9 cellular contexts compared by ENCODE assay signal in genomic region chr4:55183926-55184599, GRCh38. TPM values are rescaled to one million over a fixed set of nuclear protein-coding genes. Genes with fewer than 3 reads are reported as not detected.
A peak's percentile ranks its signal among the peaks of the same experiment; 100 is the strongest.
DNase-seq lines count a peak whose midpoint lies in the region; ATAC-seq, FAIRE-seq and TF ChIP-seq lines count a peak whose summit lies in the region.
"Had no signal": no experiment of that assay in that cellular context is flagged by ENCODE, and none has a peak within 500 bp of the region (broad histone marks: within the 10 kb centered on the region; RNA-seq: fewer than 3 reads in every experiment).

No MANE protein-coding gene starts in this region.

- TF ChIP-seq CTCF in GM23338 (conservative IDR thresholded peaks at IDR 0.05; ENCODE audit: low read depth in 2 of 2) (no peak), epithelial cell of esophagus (IDR thresholded peaks at IDR 0.05; ENCODE audit: insufficient read depth, low read depth, low read length, missing control alignments) (no peak), osteoblast (IDR thresholded peaks at IDR 0.05; ENCODE audit: extremely low read depth, low read depth, low read length) (no peak), tibial artery (IDR thresholded peaks at IDR 0.05) (no peak)

- ATAC-seq in GM23338 (peak; percentile 72), GM21360 (IDR thresholded peaks at IDR 0.05; ENCODE audit: unreplicated experiment) (no peak)

- intact Hi-C loops in tibial artery (cut with DNase I; ENCODE audit: low total_unique reads), result no loop called here

- H4K20me1 ChIP-seq in GM23338 (replicated peaks; ENCODE audit: insufficient read depth) (no peaks in the 10 kb centered on the region), osteoblast (ENCODE audit: insufficient read depth, low read length) (no peaks in the 10 kb centered on the region)

- no peak overlapping the region for H3K27ac ChIP-seq in GM23338 (ENCODE audit: low read depth)
- peak overlapping the region; percentile 83 for H3K27ac ChIP-seq in osteoblast (ENCODE audit: low read depth, low read length)
- H3K27ac ChIP-seq in tibial artery, result no peak overlapping the region

- H3K36me3 Mint-ChIP-seq in GM23338 (ENCODE audit: low read depth), result peaks cover 7% of the 10 kb centered on the region; the same call in 2 of the 3 replicates

- H3K27ac Mint-ChIP-seq in GM23338, result peak overlapping the region; percentile 61; the same call in 1 of the 2 replicates

- no peaks in the 10 kb centered on the region for H3K79me2 ChIP-seq in GM23338 (replicated peaks; ENCODE audit: insufficient read depth)
- H3K79me2 ChIP-seq in osteoblast (ENCODE audit: insufficient read depth, low read length), result no peaks in the 10 kb centered on the region

- DNase-seq in GM23338 (ENCODE audit: low spot score) (peak; percentile 69), RCC 7860 (ENCODE audit: low spot score) (peak; percentile 87), epithelial cell of esophagus (ENCODE audit: low read depth) (peak; percentile 97), osteoblast (ENCODE audit: insufficient read length, low spot score, missing footprints) (peak; percentile 49), NCI-H748 (lab: John Stamatoyannopoulos, UW; ENCODE audit: unreplicated experiment) (no peak), tibial artery (no peak), COLO668 (lab: John Stamatoyannopoulos, UW; ENCODE audit: unreplicated experiment) (no peak)

- H3K27me3 Mint-ChIP-seq in GM23338 (ENCODE audit: insufficient read depth, low read depth, poor library complexity), result peaks cover 7% of the 10 kb centered on the region

- H3K9me2 ChIP-seq in GM23338 (ENCODE audit: insufficient read depth), result no peaks in the 10 kb centered on the region

- H3F3A ChIP-seq in GM23338 (replicated peaks; ENCODE audit: low read depth), result no peaks in the 10 kb centered on the region

- FAIRE-seq in RCC 7860 (lab: Jason Lieb, UNC), result peak; percentile 93
- FAIRE-seq: colon had no signal

- no peaks in the 10 kb centered on the region for H3K36me3 ChIP-seq in GM23338 (ENCODE audit: insufficient read depth)
- H3K36me3 ChIP-seq in osteoblast (ENCODE audit: insufficient read depth, low read length), result no peaks in the 10 kb centered on the region
- no peaks in the 10 kb centered on the region for H3K36me3 ChIP-seq in tibial artery

- no peak overlapping the region for H2AFZ ChIP-seq in GM23338
- peak overlapping the region; percentile 37 for H2AFZ ChIP-seq in osteoblast (ENCODE audit: low read length)

- no peaks in the 10 kb centered on the region for H3K9me3 ChIP-seq in osteoblast (ENCODE audit: low read depth, low read length)
- no peaks in the 10 kb centered on the region for H3K9me3 ChIP-seq in tibial artery

- H3K9me3 Mint-ChIP-seq in GM23338, result peaks cover 5% of the 10 kb centered on the region; the same call in 1 of the 3 replicates

- no peak overlapping the region for H3K4me3 Mint-ChIP-seq in GM23338

- H3K4me3 ChIP-seq in GM23338 (no peak overlapping the region), epithelial cell of esophagus (ENCODE audit: low read length) (no peak overlapping the region), osteoblast (ENCODE audit: insufficient read depth, low read length) (no peak overlapping the region), tibial artery (no peak overlapping the region)

- H3K4me1 ChIP-seq in GM23338 (ENCODE audit: insufficient read depth) (peaks cover 45% of the 10 kb centered on the region), osteoblast (ENCODE audit: insufficient read depth, low read length) (peaks cover 32% of the 10 kb centered on the region), tibial artery (peaks cover 0 to 19% (median 0%) of the 10 kb centered on the region in 4 donors)

- H3K4me1 Mint-ChIP-seq in GM23338, result peaks cover 64% of the 10 kb centered on the region

- H3K4me2 ChIP-seq in GM23338 (no peak overlapping the region), osteoblast (ENCODE audit: insufficient read depth, low read length) (peak overlapping the region; percentile 63)

- H3K27me3 ChIP-seq in GM23338 (ENCODE audit: insufficient read depth), result no peaks in the 10 kb centered on the region
- no peaks in the 10 kb centered on the region for H3K27me3 ChIP-seq in osteoblast (ENCODE audit: insufficient read depth, low read length)
- no peaks in the 10 kb centered on the region for H3K27me3 ChIP-seq in tibial artery

TF ChIP-seq in GM23338, 12 proteins besides CTCF, POLR2A, EP300 and RAD21 (continues in another document):
- TF ChIP-seq STAT1 (IDR thresholded peaks at IDR 0.05; ENCODE audit: unreplicated experiment) (no peak), EZH2 (IDR thresholded peaks at IDR 0.05; ENCODE audit: low read depth, unreplicated experiment) (no peak), ZNF114 (CRISPR knock-in tag; IDR thresholded peaks at IDR 0.05) (no peak), POLR2AphosphoS5 (IDR thresholded peaks at IDR 0.05; ENCODE audit: low read depth) (no peak), CREB1 (CRISPR knock-in tag; IDR thresholded peaks at IDR 0.05; ENCODE audit: low read depth) (no peak), NANOG (IDR thresholded peaks at IDR 0.05; ENCODE audit: borderline replicate concordance) (no peak), JUNB (IDR thresholded peaks at IDR 0.05; ENCODE audit: unreplicated experiment) (no peak), ZNF331 (CRISPR knock-in tag; IDR thresholded peaks at IDR 0.05; ENCODE audit: low read depth) (no peak), REST (IDR thresholded peaks at IDR 0.05; ENCODE audit: unreplicated experiment) (no peak)
- TF ChIP-seq, protein P1, sequence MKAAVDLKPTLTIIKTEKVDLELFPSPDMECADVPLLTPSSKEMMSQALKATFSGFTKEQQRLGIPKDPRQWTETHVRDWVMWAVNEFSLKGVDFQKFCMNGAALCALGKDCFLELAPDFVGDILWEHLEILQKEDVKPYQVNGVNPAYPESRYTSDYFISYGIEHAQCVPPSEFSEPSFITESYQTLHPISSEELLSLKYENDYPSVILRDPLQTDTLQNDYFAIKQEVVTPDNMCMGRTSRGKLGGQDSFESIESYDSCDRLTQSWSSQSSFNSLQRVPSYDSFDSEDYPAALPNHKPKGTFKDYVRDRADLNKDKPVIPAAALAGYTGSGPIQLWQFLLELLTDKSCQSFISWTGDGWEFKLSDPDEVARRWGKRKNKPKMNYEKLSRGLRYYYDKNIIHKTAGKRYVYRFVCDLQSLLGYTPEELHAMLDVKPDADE (IDR thresholded peaks at IDR 0.05), result no peak

RNA-seq across cellular contexts. Expression of gene KDR, which starts 58.7 kb away (rescaled TPM):
- total RNA-seq in GM23338 (2014; rRNA removed; shearing (Covaris generic)), result 102 and 109 TPM in 2 replicates
- 25.9 and 27.9 TPM in 2 replicates for polyA plus RNA-seq in GM23338 (2016; fragmentation: Nextera tagmentation; extraction: Ambion mirVana)
- total RNA-seq in osteoblast, result not detected in 2 replicates

Comparison
In these comparisons a context has a peak if more than half of its experiments do, and no peak if none do; other contexts are left out.
1. DNase-seq: peak in GM23338 (single experiment), RCC 7860 (single experiment), epithelial cell of esophagus (single experiment) and osteoblast (single experiment); none in NCI-H748 (single experiment), tibial artery (0 of 2) and COLO668 (single experiment).
2. RNA of gene KDR, which starts 58.7 kb away (total RNA-seq): 102 to 109 TPM in GM23338; not detected in osteoblast; every median in the first group is over 100 times any median in the second.